In the genomic region with DNA sequence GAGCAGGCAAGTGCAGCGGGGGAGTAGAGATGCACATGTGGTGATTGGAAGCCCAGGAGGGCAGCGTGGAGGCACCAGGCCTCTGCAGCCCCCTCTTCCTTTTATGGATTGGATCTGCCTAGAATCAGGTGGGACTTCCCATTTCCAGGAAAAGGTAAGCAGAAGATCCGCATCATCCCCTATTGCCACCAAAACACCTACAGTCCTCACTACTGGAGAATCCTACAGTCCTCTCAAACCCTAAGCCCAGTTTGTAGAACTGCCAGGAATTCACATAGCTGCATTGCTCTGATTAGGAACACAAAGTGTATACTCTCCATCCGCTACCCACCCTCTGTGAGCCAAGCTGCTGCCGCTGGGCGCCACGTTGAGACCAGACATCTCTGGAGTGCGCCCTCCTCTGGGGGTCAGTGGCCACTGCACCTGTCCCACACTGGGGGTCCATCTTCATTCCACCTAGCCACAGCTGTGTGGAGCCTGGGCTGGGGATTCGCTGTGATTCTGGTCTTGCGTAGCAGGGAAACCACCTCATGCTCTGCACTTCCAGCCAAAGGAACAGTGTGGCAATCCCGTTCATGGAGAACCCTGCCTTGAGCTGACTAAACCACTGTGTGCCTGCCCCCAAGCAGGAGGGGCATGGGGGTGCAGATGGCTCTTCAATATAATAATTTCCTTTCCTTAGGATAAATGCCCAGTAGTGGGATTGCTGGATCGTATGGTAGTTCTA, we compare ENCODE assay signal across 13 cellular contexts.
DNase-seq lines count a peak whose midpoint lies in the region; ATAC-seq and TF ChIP-seq lines count a peak whose summit lies in the region.
"Had no signal": no experiment of that assay in that cellular context is flagged by ENCODE, and none has a peak within 500 bp of the region (broad histone marks: within the 10 kb centered on the region; RNA-seq: fewer than 3 reads in every experiment).

No MANE protein-coding gene starts in this region.

- intact Hi-C loops in mucosa of descending colon (cut with DNase I, micrococcal nuclease) = no loop called here

- H3K4me3 ChIP-seq in OCI-LY1 (ENCODE audit: low read depth, low read length, poor library complexity, severe bottlenecking) (no peak overlapping the region), epithelial cell of proximal tubule (ENCODE audit: low read depth, low read length) (no peak overlapping the region), osteoblast (ENCODE audit: insufficient read depth, low read length) (no peak overlapping the region), mucosa of descending colon (no peak overlapping the region), coronary artery (no peak overlapping the region)
- H3K4me3 ChIP-seq: uterus had no signal

- ATAC-seq in mucosa of descending colon = no peak

- H3K4me1 ChIP-seq in OCI-LY1 (ENCODE audit: insufficient read depth, low read length, severe bottlenecking) (no peaks in the 10 kb centered on the region), osteoblast (ENCODE audit: insufficient read depth, low read length) (peaks cover 18% of the 10 kb centered on the region), mucosa of descending colon (ENCODE audit: low read depth) (no peaks in the 10 kb centered on the region)
- H3K4me1 ChIP-seq: uterus had no signal

- H2AFZ ChIP-seq in OCI-LY1 (ENCODE audit: low read length) (no peak overlapping the region), osteoblast (ENCODE audit: low read length) (no peak overlapping the region)

- TF ChIP-seq CTCF in GM12872 (IDR thresholded peaks at IDR 0.05; ENCODE audit: insufficient read depth, low read depth, low read length) (peak; percentile 65), OCI-LY1 (IDR thresholded peaks at IDR 0.05; ENCODE audit: low read length) (peak; percentile 57), epithelial cell of proximal tubule (conservative IDR thresholded peaks at IDR 0.05; ENCODE audit: low read depth, low read length) (peak; percentile 44), osteoblast (IDR thresholded peaks at IDR 0.05; ENCODE audit: extremely low read depth, low read depth, low read length) (peak; percentile 29), mucosa of descending colon (IDR thresholded peaks at IDR 0.05) (no peak), coronary artery (IDR thresholded peaks at IDR 0.05) (no peak)

- H3K36me3 ChIP-seq in OCI-LY1 (ENCODE audit: insufficient read depth, low read length) (no peaks in the 10 kb centered on the region), osteoblast (ENCODE audit: insufficient read depth, low read length) (peaks cover 4% of the 10 kb centered on the region), mucosa of descending colon (ENCODE audit: low read depth) (no peaks in the 10 kb centered on the region)
- H3K36me3 ChIP-seq: uterus had no signal

- no peaks in the 10 kb centered on the region for H3K9me2 ChIP-seq in OCI-LY1 (ENCODE audit: low read depth, low read length)

- no peak overlapping the region for H3K4me2 ChIP-seq in OCI-LY1 (ENCODE audit: low read length)
- peak overlapping the region; percentile 27 for H3K4me2 ChIP-seq in osteoblast (ENCODE audit: insufficient read depth, low read length)

- DNase-seq in epithelial cell of proximal tubule (ENCODE audit: low read depth) (no peak), osteoblast (ENCODE audit: insufficient read length, low spot score, missing footprints) (no peak), mucosa of descending colon (no peak), COLO668 (lab: John Stamatoyannopoulos, UW; ENCODE audit: unreplicated experiment) (no peak), T-helper 1 cell (no peak), coronary artery (ENCODE audit: low spot score) (no peak)
- DNase-seq: DMS153, midbrain, SHP77, uterus had no signal

- no peak overlapping the region for H3K9ac ChIP-seq in OCI-LY1 (ENCODE audit: low read length)

- H3K9me3 ChIP-seq in OCI-LY1 (ENCODE audit: low read length) (no peaks in the 10 kb centered on the region), osteoblast (ENCODE audit: low read depth, low read length) (no peaks in the 10 kb centered on the region), mucosa of descending colon (no peaks in the 10 kb centered on the region)
- H3K9me3 ChIP-seq: uterus had no signal

- H4K20me1 ChIP-seq in OCI-LY1 (ENCODE audit: insufficient read depth, low read length) = no peaks in the 10 kb centered on the region
- H4K20me1 ChIP-seq in osteoblast (ENCODE audit: insufficient read depth, low read length) = no peaks in the 10 kb centered on the region

- H3K27me3 ChIP-seq in OCI-LY1 (ENCODE audit: insufficient read depth, low read length) (no peaks in the 10 kb centered on the region), osteoblast (ENCODE audit: insufficient read depth, low read length) (no peaks in the 10 kb centered on the region)
- H3K27me3 ChIP-seq: uterus had no signal

- H3F3A ChIP-seq in OCI-LY1 (ENCODE audit: insufficient read depth, low read length) = no peaks in the 10 kb centered on the region

- H3K79me2 ChIP-seq in OCI-LY1 (ENCODE audit: insufficient read depth, low read length) = no peaks in the 10 kb centered on the region
- H3K79me2 ChIP-seq in osteoblast (ENCODE audit: insufficient read depth, low read length) = no peaks in the 10 kb centered on the region

- H3K27ac ChIP-seq in OCI-LY1 (ENCODE audit: low read depth, low read length, poor library complexity, severe bottlenecking) (no peak overlapping the region), osteoblast (ENCODE audit: low read depth, low read length) (peak overlapping the region; percentile 74), coronary artery (no peak overlapping the region)
- H3K27ac ChIP-seq: uterus, VCaP had no signal

Comparison
In these comparisons a context has a peak if more than half of its experiments do, and no peak if none do; other contexts are left out.
1. CTCF ChIP-seq: peak in GM12872 (single experiment), OCI-LY1 (single experiment), epithelial cell of proximal tubule (single experiment) and osteoblast (single experiment); none in mucosa of descending colon (single experiment) and coronary artery (single experiment).